1 cellular context compared by ENCODE assay signal in genomic region chr9:105306533-105307140, GRCh38.
TF ChIP-seq lines count a peak whose summit lies in the region.

No MANE protein-coding gene starts in this region.

TF ChIP-seq in GM23338, 12 proteins besides CTCF, POLR2A, EP300 and RAD21 (continued from another document):
- TF ChIP-seq, protein P1, sequence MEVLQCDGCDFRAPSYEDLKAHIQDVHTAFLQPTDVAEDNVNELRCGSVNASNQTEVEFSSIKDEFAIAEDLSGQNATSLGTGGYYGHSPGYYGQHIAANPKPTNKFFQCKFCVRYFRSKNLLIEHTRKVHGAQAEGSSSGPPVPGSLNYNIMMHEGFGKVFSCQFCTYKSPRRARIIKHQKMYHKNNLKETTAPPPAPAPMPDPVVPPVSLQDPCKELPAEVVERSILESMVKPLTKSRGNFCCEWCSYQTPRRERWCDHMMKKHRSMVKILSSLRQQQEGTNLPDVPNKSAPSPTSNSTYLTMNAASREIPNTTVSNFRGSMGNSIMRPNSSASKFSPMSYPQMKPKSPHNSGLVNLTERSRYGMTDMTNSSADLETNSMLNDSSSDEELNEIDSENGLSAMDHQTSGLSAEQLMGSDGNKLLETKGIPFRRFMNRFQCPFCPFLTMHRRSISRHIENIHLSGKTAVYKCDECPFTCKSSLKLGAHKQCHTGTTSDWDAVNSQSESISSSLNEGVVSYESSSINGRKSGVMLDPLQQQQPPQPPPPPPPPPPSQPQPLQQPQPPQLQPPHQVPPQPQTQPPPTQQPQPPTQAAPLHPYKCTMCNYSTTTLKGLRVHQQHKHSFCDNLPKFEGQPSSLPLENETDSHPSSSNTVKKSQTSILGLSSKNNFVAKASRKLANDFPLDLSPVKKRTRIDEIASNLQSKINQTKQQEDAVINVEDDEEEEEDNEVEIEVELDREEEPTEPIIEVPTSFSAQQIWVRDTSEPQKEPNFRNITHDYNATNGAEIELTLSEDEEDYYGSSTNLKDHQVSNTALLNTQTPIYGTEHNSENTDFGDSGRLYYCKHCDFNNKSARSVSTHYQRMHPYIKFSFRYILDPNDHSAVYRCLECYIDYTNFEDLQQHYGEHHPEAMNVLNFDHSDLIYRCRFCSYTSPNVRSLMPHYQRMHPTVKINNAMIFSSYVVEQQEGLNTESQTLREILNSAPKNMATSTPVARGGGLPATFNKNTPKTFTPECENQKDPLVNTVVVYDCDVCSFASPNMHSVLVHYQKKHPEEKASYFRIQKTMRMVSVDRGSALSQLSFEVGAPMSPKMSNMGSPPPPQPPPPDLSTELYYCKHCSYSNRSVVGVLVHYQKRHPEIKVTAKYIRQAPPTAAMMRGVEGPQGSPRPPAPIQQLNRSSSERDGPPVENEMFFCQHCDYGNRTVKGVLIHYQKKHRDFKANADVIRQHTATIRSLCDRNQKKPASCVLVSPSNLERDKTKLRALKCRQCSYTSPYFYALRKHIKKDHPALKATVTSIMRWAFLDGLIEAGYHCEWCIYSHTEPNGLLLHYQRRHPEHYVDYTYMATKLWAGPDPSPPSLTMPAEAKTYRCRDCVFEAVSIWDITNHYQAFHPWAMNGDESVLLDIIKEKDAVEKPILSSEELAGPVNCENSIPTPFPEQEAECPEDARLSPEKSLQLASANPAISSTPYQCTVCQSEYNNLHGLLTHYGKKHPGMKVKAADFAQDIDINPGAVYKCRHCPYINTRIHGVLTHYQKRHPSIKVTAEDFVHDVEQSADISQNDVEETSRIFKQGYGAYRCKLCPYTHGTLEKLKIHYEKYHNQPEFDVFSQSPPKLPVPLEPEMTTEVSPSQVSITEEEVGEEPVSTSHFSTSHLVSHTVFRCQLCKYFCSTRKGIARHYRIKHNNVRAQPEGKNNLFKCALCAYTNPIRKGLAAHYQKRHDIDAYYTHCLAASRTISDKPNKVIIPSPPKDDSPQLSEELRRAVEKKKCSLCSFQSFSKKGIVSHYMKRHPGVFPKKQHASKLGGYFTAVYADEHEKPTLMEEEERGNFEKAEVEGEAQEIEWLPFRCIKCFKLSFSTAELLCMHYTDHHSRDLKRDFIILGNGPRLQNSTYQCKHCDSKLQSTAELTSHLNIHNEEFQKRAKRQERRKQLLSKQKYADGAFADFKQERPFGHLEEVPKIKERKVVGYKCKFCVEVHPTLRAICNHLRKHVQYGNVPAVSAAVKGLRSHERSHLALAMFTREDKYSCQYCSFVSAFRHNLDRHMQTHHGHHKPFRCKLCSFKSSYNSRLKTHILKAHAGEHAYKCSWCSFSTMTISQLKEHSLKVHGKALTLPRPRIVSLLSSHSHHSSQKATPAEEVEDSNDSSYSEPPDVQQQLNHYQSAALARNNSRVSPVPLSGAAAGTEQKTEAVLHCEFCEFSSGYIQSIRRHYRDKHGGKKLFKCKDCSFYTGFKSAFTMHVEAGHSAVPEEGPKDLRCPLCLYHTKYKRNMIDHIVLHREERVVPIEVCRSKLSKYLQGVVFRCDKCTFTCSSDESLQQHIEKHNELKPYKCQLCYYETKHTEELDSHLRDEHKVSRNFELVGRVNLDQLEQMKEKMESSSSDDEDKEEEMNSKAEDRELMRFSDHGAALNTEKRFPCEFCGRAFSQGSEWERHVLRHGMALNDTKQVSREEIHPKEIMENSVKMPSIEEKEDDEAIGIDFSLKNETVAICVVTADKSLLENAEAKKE (CRISPR knock-in tag; IDR thresholded peaks at IDR 0.05) = no peak
- TF ChIP-seq NANOG (IDR thresholded peaks at IDR 0.05; ENCODE audit: borderline replicate concordance) (no peak), EZH2 (IDR thresholded peaks at IDR 0.05; ENCODE audit: low read depth, unreplicated experiment) (no peak), POLR2AphosphoS5 (IDR thresholded peaks at IDR 0.05; ENCODE audit: low read depth) (no peak), EZH2phosphoT487 (IDR thresholded peaks at IDR 0.05; ENCODE audit: unreplicated experiment) (no peak), ZNF114 (CRISPR knock-in tag; IDR thresholded peaks at IDR 0.05) (no peak), STAT1 (IDR thresholded peaks at IDR 0.05; ENCODE audit: unreplicated experiment) (no peak)
- TF ChIP-seq, protein P2, sequence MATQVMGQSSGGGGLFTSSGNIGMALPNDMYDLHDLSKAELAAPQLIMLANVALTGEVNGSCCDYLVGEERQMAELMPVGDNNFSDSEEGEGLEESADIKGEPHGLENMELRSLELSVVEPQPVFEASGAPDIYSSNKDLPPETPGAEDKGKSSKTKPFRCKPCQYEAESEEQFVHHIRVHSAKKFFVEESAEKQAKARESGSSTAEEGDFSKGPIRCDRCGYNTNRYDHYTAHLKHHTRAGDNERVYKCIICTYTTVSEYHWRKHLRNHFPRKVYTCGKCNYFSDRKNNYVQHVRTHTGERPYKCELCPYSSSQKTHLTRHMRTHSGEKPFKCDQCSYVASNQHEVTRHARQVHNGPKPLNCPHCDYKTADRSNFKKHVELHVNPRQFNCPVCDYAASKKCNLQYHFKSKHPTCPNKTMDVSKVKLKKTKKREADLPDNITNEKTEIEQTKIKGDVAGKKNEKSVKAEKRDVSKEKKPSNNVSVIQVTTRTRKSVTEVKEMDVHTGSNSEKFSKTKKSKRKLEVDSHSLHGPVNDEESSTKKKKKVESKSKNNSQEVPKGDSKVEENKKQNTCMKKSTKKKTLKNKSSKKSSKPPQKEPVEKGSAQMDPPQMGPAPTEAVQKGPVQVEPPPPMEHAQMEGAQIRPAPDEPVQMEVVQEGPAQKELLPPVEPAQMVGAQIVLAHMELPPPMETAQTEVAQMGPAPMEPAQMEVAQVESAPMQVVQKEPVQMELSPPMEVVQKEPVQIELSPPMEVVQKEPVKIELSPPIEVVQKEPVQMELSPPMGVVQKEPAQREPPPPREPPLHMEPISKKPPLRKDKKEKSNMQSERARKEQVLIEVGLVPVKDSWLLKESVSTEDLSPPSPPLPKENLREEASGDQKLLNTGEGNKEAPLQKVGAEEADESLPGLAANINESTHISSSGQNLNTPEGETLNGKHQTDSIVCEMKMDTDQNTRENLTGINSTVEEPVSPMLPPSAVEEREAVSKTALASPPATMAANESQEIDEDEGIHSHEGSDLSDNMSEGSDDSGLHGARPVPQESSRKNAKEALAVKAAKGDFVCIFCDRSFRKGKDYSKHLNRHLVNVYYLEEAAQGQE (IDR thresholded peaks at IDR 0.05; ENCODE audit: unreplicated experiment) = no peak
